1 cellular context compared by ENCODE assay signal in the genomic region with DNA sequence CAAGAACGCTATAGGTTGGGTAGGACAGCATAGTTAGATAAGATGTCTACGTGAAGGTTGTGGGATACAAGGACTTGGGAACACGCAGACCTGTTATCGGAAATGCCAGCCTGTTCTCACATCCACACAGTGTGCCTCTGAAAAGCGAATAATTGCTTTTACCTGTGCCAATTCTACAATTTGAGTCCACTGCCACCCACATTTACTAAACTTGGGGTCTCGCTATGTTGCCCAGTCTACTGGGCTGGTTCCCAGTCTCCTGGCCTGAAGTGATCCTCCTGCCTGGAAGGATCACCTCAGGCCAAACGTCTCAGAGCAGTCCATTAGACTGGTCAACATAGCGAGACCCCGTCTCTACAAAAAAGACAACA.
TF ChIP-seq lines count a peak whose summit lies in the region.

No MANE protein-coding gene starts in this region.

TF ChIP-seq in K562, 482 proteins besides CTCF, POLR2A, EP300 and RAD21 (continued from another document and continues in another):
- TF ChIP-seq, protein P1, sequence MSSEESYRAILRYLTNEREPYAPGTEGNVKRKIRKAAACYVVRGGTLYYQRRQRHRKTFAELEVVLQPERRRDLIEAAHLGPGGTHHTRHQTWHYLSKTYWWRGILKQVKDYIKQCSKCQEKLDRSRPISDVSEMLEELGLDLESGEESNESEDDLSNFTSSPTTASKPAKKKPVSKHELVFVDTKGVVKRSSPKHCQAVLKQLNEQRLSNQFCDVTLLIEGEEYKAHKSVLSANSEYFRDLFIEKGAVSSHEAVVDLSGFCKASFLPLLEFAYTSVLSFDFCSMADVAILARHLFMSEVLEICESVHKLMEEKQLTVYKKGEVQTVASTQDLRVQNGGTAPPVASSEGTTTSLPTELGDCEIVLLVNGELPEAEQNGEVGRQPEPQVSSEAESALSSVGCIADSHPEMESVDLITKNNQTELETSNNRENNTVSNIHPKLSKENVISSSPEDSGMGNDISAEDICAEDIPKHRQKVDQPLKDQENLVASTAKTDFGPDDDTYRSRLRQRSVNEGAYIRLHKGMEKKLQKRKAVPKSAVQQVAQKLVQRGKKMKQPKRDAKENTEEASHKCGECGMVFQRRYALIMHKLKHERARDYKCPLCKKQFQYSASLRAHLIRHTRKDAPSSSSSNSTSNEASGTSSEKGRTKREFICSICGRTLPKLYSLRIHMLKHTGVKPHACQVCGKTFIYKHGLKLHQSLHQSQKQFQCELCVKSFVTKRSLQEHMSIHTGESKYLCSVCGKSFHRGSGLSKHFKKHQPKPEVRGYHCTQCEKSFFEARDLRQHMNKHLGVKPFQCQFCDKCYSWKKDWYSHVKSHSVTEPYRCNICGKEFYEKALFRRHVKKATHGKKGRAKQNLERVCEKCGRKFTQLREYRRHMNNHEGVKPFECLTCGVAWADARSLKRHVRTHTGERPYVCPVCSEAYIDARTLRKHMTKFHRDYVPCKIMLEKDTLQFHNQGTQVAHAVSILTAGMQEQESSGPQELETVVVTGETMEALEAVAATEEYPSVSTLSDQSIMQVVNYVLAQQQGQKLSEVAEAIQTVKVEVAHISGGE (CRISPR knock-in tag; IDR thresholded peaks at IDR 0.05) = no peak
- TF ChIP-seq, protein P2, sequence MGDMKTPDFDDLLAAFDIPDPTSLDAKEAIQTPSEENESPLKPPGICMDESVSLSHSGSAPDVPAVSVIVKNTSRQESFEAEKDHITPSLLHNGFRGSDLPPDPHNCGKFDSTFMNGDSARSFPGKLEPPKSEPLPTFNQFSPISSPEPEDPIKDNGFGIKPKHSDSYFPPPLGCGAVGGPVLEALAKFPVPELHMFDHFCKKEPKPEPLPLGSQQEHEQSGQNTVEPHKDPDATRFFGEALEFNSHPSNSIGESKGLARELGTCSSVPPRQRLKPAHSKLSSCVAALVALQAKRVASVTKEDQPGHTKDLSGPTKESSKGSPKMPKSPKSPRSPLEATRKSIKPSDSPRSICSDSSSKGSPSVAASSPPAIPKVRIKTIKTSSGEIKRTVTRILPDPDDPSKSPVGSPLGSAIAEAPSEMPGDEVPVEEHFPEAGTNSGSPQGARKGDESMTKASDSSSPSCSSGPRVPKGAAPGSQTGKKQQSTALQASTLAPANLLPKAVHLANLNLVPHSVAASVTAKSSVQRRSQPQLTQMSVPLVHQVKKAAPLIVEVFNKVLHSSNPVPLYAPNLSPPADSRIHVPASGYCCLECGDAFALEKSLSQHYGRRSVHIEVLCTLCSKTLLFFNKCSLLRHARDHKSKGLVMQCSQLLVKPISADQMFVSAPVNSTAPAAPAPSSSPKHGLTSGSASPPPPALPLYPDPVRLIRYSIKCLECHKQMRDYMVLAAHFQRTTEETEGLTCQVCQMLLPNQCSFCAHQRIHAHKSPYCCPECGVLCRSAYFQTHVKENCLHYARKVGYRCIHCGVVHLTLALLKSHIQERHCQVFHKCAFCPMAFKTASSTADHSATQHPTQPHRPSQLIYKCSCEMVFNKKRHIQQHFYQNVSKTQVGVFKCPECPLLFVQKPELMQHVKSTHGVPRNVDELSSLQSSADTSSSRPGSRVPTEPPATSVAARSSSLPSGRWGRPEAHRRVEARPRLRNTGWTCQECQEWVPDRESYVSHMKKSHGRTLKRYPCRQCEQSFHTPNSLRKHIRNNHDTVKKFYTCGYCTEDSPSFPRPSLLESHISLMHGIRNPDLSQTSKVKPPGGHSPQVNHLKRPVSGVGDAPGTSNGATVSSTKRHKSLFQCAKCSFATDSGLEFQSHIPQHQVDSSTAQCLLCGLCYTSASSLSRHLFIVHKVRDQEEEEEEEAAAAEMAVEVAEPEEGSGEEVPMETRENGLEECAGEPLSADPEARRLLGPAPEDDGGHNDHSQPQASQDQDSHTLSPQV (IDR thresholded peaks at IDR 0.05) = peak; percentile 13; the same call in 1 of the 2 replicates
- TF ChIP-seq BRD9 (IDR thresholded peaks at IDR 0.05; ENCODE audit: low read depth, partially characterized antibody) (peak; percentile 33), WHSC1 (IDR thresholded peaks at IDR 0.05; ENCODE audit: low read length) (no peak), ZNF175 (CRISPR knock-in tag; IDR thresholded peaks at IDR 0.05; ENCODE audit: low read depth) (peak; percentile 31; the same call in 1 of the 2 replicates), NFXL1 (CRISPR knock-in tag; IDR thresholded peaks at IDR 0.05) (0 out of 2 replicates have a peak, but pooled peaks have one; percentile 32), NR3C1 (CRISPR knock-in tag; IDR thresholded peaks at IDR 0.05) (no peak), ZC3H4 (CRISPR knock-in tag; IDR thresholded peaks at IDR 0.05; ENCODE audit: borderline replicate concordance) (no peak), TRIM24 (IDR thresholded peaks at IDR 0.05) (0 out of 4 replicates have a peak, but pooled peaks of 1 of the 2 experiments have one; percentile 16), ZNF707 (CRISPR knock-in tag; conservative IDR thresholded peaks at IDR 0.05) (no peak), BHLHE40 (IDR thresholded peaks at IDR 0.05; ENCODE audit: low read length) (peak; percentile 2; the same call in 1 of the 2 replicates), ZNF384 (IDR thresholded peaks at IDR 0.05; ENCODE audit: low read depth, low read length) (no peak), TEAD2 (tag; IDR thresholded peaks at IDR 0.05) (no peak), FOXK1 (CRISPR knock-in tag; IDR thresholded peaks at IDR 0.05; ENCODE audit: borderline replicate concordance) (no peak), NFATC3 (IDR thresholded peaks at IDR 0.05) (0 out of 2 replicates have a peak, but pooled peaks have one; percentile 29), HDGF (IDR thresholded peaks at IDR 0.05) (0 out of 2 replicates have a peak, but pooled peaks have one; percentile 51)
- TF ChIP-seq, protein P3, sequence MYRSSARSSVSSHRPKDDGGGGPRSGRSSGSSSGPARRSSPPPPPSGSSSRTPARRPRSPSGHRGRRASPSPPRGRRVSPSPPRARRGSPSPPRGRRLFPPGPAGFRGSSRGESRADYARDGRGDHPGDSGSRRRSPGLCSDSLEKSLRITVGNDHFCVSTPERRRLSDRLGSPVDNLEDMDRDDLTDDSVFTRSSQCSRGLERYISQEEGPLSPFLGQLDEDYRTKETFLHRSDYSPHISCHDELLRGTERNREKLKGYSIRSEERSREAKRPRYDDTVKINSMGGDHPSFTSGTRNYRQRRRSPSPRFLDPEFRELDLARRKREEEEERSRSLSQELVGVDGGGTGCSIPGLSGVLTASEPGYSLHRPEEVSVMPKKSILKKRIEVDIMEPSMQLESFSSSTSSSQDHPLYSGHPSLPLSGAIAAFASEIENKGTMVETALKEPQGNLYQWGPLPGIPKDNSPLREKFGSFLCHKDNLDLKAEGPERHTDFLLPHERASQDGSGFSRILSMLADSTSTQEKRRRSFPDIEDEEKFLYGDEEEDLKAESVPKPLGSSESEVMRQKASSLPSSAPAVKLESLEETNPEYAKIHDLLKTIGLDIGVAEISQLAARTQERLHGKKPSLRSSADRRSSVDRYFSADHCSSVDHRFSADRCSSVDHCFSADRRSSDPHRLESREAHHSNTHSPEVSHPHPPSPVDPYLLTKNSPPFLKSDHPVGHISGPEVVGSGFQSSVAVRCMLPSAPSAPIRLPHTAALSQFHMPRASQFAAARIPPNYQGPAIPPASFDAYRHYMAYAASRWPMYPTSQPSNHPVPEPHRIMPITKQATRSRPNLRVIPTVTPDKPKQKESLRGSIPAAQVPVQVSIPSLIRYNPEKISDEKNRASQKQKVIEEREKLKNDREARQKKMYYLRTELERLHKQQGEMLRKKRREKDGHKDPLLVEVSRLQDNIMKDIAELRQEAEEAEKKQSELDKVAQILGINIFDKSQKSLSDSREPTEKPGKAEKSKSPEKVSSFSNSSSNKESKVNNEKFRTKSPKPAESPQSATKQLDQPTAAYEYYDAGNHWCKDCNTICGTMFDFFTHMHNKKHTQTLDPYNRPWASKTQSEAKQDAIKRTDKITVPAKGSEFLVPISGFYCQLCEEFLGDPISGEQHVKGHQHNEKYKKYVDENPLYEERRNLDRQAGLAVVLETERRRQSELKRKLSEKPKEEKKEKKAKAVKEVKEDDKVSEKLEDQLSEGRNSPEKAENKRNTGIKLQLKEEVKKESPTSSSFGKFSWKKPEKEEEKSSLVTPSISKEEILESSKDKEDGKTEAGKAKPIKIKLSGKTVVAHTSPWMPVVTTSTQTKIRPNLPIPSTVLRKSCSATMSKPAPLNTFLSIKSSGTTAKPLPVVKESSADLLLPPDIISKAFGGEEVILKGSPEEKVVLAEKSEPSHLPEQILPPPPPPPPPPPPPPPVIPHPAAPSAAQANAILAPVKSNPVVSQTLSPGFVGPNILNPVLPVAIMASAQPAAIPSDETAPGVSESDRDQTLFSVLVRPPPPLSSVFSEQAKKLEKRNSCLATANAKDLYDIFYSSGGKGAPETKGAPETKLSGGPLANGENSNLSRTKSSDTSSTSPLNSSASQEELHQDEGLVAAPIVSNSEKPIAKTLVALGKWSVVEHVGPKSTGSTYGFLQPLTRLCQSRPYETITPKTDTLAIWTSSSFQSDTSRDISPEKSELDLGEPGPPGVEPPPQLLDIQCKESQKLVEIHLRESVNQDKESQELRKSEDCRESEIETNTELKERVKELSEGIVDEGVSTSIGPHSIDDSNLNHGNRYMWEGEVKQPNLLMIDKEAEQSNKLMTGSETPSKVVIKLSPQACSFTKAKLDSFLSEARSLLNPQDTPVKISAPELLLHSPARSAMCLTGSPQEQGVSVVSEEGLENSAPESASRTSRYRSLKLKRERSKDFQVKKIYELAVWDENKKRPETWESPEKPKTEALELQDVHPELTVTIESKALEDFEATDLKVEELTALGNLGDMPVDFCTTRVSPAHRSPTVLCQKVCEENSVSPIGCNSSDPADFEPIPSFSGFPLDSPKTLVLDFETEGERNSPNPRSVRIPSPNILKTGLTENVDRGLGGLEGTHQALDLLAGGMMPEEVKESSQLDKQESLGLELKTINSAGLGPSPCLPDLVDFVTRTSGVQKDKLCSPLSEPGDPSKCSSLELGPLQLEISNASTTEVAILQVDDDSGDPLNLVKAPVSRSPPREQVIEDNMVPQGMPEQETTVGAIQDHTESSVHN (IDR thresholded peaks at IDR 0.05; ENCODE audit: borderline replicate concordance in 1 of 2, low read depth in 1 of 2) = peak in 1 of 2 experiments; percentile 62; a peak in 1 of 4 replicates
- TF ChIP-seq, protein P4, sequence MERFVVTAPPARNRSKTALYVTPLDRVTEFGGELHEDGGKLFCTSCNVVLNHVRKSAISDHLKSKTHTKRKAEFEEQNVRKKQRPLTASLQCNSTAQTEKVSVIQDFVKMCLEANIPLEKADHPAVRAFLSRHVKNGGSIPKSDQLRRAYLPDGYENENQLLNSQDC (CRISPR knock-in tag; IDR thresholded peaks at IDR 0.05) = no peak
- TF ChIP-seq, protein P5, sequence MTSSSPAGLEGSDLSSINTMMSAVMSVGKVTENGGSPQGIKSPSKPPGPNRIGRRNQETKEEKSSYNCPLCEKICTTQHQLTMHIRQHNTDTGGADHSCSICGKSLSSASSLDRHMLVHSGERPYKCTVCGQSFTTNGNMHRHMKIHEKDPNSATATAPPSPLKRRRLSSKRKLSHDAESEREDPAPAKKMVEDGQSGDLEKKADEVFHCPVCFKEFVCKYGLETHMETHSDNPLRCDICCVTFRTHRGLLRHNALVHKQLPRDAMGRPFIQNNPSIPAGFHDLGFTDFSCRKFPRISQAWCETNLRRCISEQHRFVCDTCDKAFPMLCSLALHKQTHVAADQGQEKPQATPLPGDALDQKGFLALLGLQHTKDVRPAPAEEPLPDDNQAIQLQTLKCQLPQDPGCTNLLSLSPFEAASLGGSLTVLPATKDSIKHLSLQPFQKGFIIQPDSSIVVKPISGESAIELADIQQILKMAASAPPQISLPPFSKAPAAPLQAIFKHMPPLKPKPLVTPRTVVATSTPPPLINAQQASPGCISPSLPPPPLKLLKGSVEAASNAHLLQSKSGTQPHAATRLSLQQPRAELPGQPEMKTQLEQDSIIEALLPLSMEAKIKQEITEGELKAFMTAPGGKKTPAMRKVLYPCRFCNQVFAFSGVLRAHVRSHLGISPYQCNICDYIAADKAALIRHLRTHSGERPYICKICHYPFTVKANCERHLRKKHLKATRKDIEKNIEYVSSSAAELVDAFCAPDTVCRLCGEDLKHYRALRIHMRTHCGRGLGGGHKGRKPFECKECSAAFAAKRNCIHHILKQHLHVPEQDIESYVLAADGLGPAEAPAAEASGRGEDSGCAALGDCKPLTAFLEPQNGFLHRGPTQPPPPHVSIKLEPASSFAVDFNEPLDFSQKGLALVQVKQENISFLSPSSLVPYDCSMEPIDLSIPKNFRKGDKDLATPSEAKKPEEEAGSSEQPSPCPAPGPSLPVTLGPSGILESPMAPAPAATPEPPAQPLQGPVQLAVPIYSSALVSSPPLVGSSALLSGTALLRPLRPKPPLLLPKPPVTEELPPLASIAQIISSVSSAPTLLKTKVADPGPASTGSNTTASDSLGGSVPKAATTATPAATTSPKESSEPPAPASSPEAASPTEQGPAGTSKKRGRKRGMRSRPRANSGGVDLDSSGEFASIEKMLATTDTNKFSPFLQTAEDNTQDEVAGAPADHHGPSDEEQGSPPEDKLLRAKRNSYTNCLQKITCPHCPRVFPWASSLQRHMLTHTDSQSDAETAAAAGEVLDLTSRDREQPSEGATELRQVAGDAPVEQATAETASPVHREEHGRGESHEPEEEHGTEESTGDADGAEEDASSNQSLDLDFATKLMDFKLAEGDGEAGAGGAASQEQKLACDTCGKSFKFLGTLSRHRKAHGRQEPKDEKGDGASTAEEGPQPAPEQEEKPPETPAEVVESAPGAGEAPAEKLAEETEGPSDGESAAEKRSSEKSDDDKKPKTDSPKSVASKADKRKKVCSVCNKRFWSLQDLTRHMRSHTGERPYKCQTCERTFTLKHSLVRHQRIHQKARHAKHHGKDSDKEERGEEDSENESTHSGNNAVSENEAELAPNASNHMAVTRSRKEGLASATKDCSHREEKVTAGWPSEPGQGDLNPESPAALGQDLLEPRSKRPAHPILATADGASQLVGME (CRISPR knock-in tag; IDR thresholded peaks at IDR 0.05) = no peak
- TF ChIP-seq, protein P6, sequence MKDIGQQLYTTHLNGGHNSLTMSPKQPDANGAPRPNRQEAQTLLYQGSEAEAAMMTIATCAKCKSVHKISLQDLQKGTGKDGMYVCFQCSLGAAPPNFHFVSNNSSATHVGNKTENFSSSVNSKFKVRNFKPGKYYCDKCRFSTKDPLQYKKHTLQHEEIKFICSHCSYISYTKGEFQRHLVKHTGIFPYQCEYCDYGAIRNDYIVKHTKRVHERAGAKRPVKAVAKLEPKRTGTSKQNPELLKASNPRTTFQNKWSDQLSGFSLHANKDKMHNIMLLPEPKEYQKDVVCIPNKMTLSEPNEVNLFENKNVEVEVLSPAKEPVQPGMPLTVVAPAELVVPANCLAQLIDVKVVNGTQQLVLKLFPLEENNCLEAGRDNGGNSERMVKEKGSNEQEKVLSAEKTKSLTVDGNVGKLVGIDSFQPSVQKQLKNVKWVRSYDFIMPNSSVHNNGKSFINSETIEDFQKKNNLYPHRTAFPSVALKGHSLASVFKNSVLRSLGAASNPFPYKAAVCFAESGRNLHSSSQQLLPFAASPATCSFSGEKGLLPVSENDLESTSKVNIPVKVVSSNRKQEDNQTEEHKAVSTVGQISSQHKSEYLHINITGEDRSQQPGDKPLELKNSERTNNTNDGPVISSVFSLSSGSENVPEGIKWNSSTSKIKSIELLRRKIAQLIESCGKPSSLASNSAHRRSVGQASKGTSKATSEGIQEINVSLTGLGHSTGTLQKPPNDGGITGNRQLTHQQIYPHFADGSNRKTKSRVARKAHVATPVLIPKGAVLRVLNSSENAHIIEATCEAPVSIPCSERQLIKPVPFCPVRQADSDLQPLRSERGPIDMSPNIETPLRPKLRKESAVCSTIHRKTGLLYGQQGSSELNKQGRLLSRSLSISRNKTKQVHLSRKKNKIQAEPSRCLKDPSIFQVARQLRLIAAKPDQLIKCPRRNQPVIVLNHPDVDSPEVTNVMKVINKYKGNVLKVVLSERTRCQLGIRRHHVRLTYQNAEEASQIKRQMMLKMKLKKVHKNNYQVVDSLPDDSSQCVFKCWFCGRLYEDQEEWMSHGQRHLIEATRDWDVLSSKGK (CRISPR knock-in tag; IDR thresholded peaks at IDR 0.05) = no peak
